ENCODE assay signal across 22 cellular contexts in genomic region chr6:113371106-113371505, GRCh38.
"Had no signal": no experiment of that assay in that cellular context is flagged by ENCODE, and none has a peak within 500 bp of the region (broad histone marks: within the 10 kb centered on the region; RNA-seq: fewer than 3 reads in every experiment).

No MANE protein-coding gene starts in this region.

- H3K9me3 Mint-ChIP-seq: endodermal cell; stimulated activated naive B cell treated with anti-CD40 and anti-IgM and Interleukin-4, amounts not matched to agents 10 μg/mL and 1 μg/mL and 100 μg/mL, for 72 hours; stimulated activated naive CD8-positive, alpha-beta T cell treated with anti-CD3 and anti-CD28 coated beads, Interleukin-15, amount 100 ng/mL, for 72 hours had no signal

- ATAC-seq: gastrocnemius medialis; left lobe of liver; naive thymus-derived CD4-positive, alpha-beta T cell; stimulated activated naive B cell treated with anti-CD40 and anti-IgM and Interleukin-4, amounts not matched to agents 10 μg/mL and 1 μg/mL and 100 μg/mL, for 72 hours; stimulated activated naive CD8-positive, alpha-beta T cell treated with anti-CD3 and anti-CD28 coated beads, Interleukin-15, amount 100 ng/mL, for 72 hours; upper lobe of right lung had no signal

- H3K27ac ChIP-seq: gastrocnemius medialis, neutrophil, ovary, right atrium auricular region, sigmoid colon, skin epidermis, testis, tibial nerve, upper lobe of right lung, vagina had no signal

- H3K36me3 Mint-ChIP-seq: naive thymus-derived CD4-positive, alpha-beta T cell; stimulated activated naive B cell treated with anti-CD40 and anti-IgM and Interleukin-4, amounts not matched to agents 10 μg/mL and 1 μg/mL and 100 μg/mL, for 72 hours had no signal

- DNase-seq: effector CD4-positive, alpha-beta T cell; endodermal cell; erythroblast; gastrocnemius medialis; glutamatergic neuron; islet precursor cell; mammary epithelial cell; naive thymus-derived CD4-positive, alpha-beta T cell; ovary; sigmoid colon; stimulated activated CD4-positive, alpha-beta T cell treated with anti-CD3 and anti-CD28 coated beads, Interleukin-2, amount 100 ng/mL, for 24 hours; stimulated activated CD4-positive, alpha-beta T cell treated with anti-CD3 and anti-CD28 coated beads, Interleukin-4, amount 100 ng/mL, for 4 hours; stimulated activated naive B cell treated with anti-CD40 and anti-IgM and Interleukin-4, amounts not matched to agents 10 μg/mL and 1 μg/mL and 100 μg/mL, for 72 hours; stimulated activated naive CD8-positive, alpha-beta T cell treated with anti-CD3 and anti-CD28 coated beads, Interleukin-15, amount 100 ng/mL, for 72 hours; testis; upper lobe of right lung had no signal

- H3K9me3 ChIP-seq: gastrocnemius medialis, neutrophil, ovary, right atrium auricular region, sigmoid colon, testis, tibial nerve, upper lobe of right lung, vagina had no signal

- H3K4me1 ChIP-seq: gastrocnemius medialis, right atrium auricular region, sigmoid colon, testis, tibial nerve, upper lobe of right lung, vagina had no signal

- H3K4me3 Mint-ChIP-seq: endodermal cell; naive thymus-derived CD4-positive, alpha-beta T cell; stimulated activated naive B cell treated with anti-CD40 and anti-IgM and Interleukin-4, amounts not matched to agents 10 μg/mL and 1 μg/mL and 100 μg/mL, for 72 hours; stimulated activated naive CD8-positive, alpha-beta T cell treated with anti-CD3 and anti-CD28 coated beads, Interleukin-15, amount 100 ng/mL, for 72 hours had no signal

- H3K36me3 ChIP-seq: gastrocnemius medialis, neutrophil, ovary, right atrium auricular region, sigmoid colon, tibial nerve, upper lobe of right lung, vagina had no signal

- H3K4me1 Mint-ChIP-seq: endodermal cell; naive thymus-derived CD4-positive, alpha-beta T cell; stimulated activated naive CD8-positive, alpha-beta T cell treated with anti-CD3 and anti-CD28 coated beads, Interleukin-15, amount 100 ng/mL, for 72 hours had no signal

- H3K27me3 ChIP-seq: gastrocnemius medialis, neutrophil, ovary, right atrium auricular region, sigmoid colon, testis, tibial nerve, upper lobe of right lung, vagina had no signal

- H3K27ac Mint-ChIP-seq: endodermal cell; naive thymus-derived CD4-positive, alpha-beta T cell; stimulated activated naive B cell treated with anti-CD40 and anti-IgM and Interleukin-4, amounts not matched to agents 10 μg/mL and 1 μg/mL and 100 μg/mL, for 72 hours; stimulated activated naive CD8-positive, alpha-beta T cell treated with anti-CD3 and anti-CD28 coated beads, Interleukin-15, amount 100 ng/mL, for 72 hours had no signal

- H3K4me3 ChIP-seq: gastrocnemius medialis, ovary, right atrium auricular region, sigmoid colon, skin epidermis, testis, tibial nerve, upper lobe of right lung, vagina had no signal

- H3K27me3 Mint-ChIP-seq: naive thymus-derived CD4-positive, alpha-beta T cell had no signal
